ENCODE assay signal across 8 cellular contexts in the genomic region with DNA sequence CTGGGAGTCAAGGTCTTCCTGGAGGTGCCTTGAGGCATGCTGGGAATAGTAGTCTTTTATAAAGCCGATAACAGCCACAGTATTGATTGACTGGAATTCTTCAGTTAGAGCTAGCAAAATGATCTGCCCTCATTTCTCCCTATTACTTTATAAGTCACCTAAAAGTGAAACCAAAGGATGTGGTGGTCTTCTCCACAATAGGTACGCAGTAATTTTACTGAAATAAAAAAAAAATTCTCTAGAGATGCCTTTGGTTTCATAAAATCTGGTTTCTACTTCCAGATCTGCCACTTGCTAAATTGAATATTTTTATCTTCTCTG. TPM values are rescaled to one million over a fixed set of nuclear protein-coding genes. Genes with fewer than 3 reads are reported as not detected.
DNase-seq lines count a peak whose midpoint lies in the region; ATAC-seq, FAIRE-seq and TF ChIP-seq lines count a peak whose summit lies in the region.

No MANE protein-coding gene starts in this region.

- H3K36me3 Mint-ChIP-seq in activated CD4-positive, alpha-beta T cell treated with anti-CD3 and anti-CD28 coated beads for 36 hours (ENCODE audit: low read depth), result peaks cover 20% of the 10 kb centered on the region
- peaks cover 20% of the 10 kb centered on the region for H3K36me3 Mint-ChIP-seq in activated naive CD8-positive, alpha-beta T cell treated with anti-CD3 and anti-CD28 coated beads for 36 hours

- TF ChIP-seq POLR2A in suprapubic skin (IDR thresholded peaks at IDR 0.05), result no peak

- POLR2A ChIA-PET in activated CD4-positive, alpha-beta T cell treated with anti-CD3 and anti-CD28 coated beads for 36 hours (lab: Charles Lee), result interaction anchor here (0.6 kb wide), 2 partner anchors 14 to 79 kb away, joined by 3 read pairs; no protein-coding TSS in a partner anchor

- CTCF ChIA-PET in activated CD4-positive, alpha-beta T cell treated with anti-CD3 and anti-CD28 coated beads for 36 hours (lab: Charles Lee), result interaction anchor here (0.7 to 1.8 kb wide), 4 partner anchors 22 to 482 kb away, joined by 3 to 4 read pairs (median 4); no protein-coding TSS in a partner anchor

- H3K27me3 ChIP-seq in suprapubic skin, result no peaks in the 10 kb centered on the region

- H3K36me3 ChIP-seq in kidney (ENCODE audit: control insufficient read depth in 1 of 2, insufficient read depth in 2 of 2, low read length in 2 of 2) (no peaks in the 10 kb centered on the region), suprapubic skin (no peaks in the 10 kb centered on the region)

- DNase-seq in activated CD4-positive, alpha-beta T cell treated with anti-CD3 and anti-CD28 coated beads for 36 hours, result no peak
- no peak for DNase-seq in activated CD4-positive, alpha-beta T cell treated with anti-CD3 and anti-CD28 coated beads, Interleukin-2, amount 50 U/mL, for 4 hours
- no peak for DNase-seq in activated naive CD8-positive, alpha-beta T cell treated with anti-CD3 and anti-CD28 coated beads for 36 hours
- DNase-seq in kidney, result no peak
- no peak for DNase-seq in suprapubic skin (ENCODE audit: low spot score in 2 of 2)
- no peak for DNase-seq in NCI-H345 (lab: John Stamatoyannopoulos, UW)
- no peak for DNase-seq in DMS79 treated with DMSO at 0.1 percent for 48 hours (lab: John Stamatoyannopoulos, UW)

- no peak for ATAC-seq in activated CD4-positive, alpha-beta T cell treated with anti-CD3 and anti-CD28 coated beads for 36 hours
- no peak for ATAC-seq in HG03354 (IDR thresholded peaks at IDR 0.05; ENCODE audit: poor library complexity, severe bottlenecking, unreplicated experiment)

- peak overlapping the region in 1 of 2 donors; percentile 99 for H3K27ac ChIP-seq in kidney (ENCODE audit: low read depth in 2 of 2, low read length in 2 of 2)
- H3K27ac ChIP-seq in suprapubic skin, result peak overlapping the region; percentile 98

- no peak for TF ChIP-seq CTCF in kidney (IDR thresholded peaks at IDR 0.05; ENCODE audit: borderline replicate concordance, extremely low read depth, insufficient read depth)
- no peak for TF ChIP-seq CTCF in suprapubic skin (IDR thresholded peaks at IDR 0.05)

- peak overlapping the region in 1 of 2 donors; percentile 95 for H3K9ac ChIP-seq in kidney (ENCODE audit: low read length in 2 of 2)

- peak overlapping the region; percentile 96 for H3K27ac Mint-ChIP-seq in activated CD4-positive, alpha-beta T cell treated with anti-CD3 and anti-CD28 coated beads for 36 hours
- peak overlapping the region; percentile 94 for H3K27ac Mint-ChIP-seq in activated naive CD8-positive, alpha-beta T cell treated with anti-CD3 and anti-CD28 coated beads for 36 hours

- peaks cover 6% of the 10 kb centered on the region for H3K9me3 Mint-ChIP-seq in activated CD4-positive, alpha-beta T cell treated with anti-CD3 and anti-CD28 coated beads for 36 hours (ENCODE audit: low read depth)
- peaks cover 1% of the 10 kb centered on the region for H3K9me3 Mint-ChIP-seq in activated naive CD8-positive, alpha-beta T cell treated with anti-CD3 and anti-CD28 coated beads for 36 hours

- H3K9me3 ChIP-seq in kidney (ENCODE audit: control insufficient read depth in 1 of 2, low read length in 2 of 2) (no peaks in the 10 kb centered on the region), suprapubic skin (no peaks in the 10 kb centered on the region)

- H3K27me3 Mint-ChIP-seq in activated CD4-positive, alpha-beta T cell treated with anti-CD3 and anti-CD28 coated beads for 36 hours, result peaks cover 3% of the 10 kb centered on the region
- peaks cover 5% of the 10 kb centered on the region for H3K27me3 Mint-ChIP-seq in activated naive CD8-positive, alpha-beta T cell treated with anti-CD3 and anti-CD28 coated beads for 36 hours

- WGBS in suprapubic skin, result 5% methylated on average over 2 of the region's 2 CpGs

- H3K4me1 Mint-ChIP-seq in activated CD4-positive, alpha-beta T cell treated with anti-CD3 and anti-CD28 coated beads for 36 hours, result peaks cover 23% of the 10 kb centered on the region
- peaks cover 27% of the 10 kb centered on the region for H3K4me1 Mint-ChIP-seq in activated naive CD8-positive, alpha-beta T cell treated with anti-CD3 and anti-CD28 coated beads for 36 hours

- intact Hi-C loops in activated CD4-positive, alpha-beta T cell treated with anti-CD3 and anti-CD28 coated beads for 36 hours (cut with DNase I, micrococcal nuclease), result loop anchor here (1.0 to 5.0 kb wide), 14 partner anchors 51 to 1784 kb away; partner anchors contain the start of genes PARS2 (in 2 of the 2), TCEANC2 (in 2 of the 2), TMEM59 (in 2 of the 2) and YIPF1 (in 2 of the 2)
- intact Hi-C loops in kidney (cut with DNase I), result no loop called here

- peak overlapping the region; percentile 100 for H3K4me3 Mint-ChIP-seq in activated CD4-positive, alpha-beta T cell treated with anti-CD3 and anti-CD28 coated beads for 36 hours
- peak overlapping the region; percentile 92 for H3K4me3 Mint-ChIP-seq in activated naive CD8-positive, alpha-beta T cell treated with anti-CD3 and anti-CD28 coated beads for 36 hours

- no peaks in the 10 kb centered on the region for H3K4me1 ChIP-seq in kidney (ENCODE audit: control insufficient read depth in 1 of 2, insufficient read depth in 1 of 2, low read depth in 1 of 2, low read length in 2 of 2)
- H3K4me1 ChIP-seq in suprapubic skin, result peaks cover 13% of the 10 kb centered on the region

- H3K4me3 ChIP-seq in kidney (ENCODE audit: low read length in 2 of 2) (peak overlapping the region; percentile 62 to 88), suprapubic skin (peak overlapping the region; percentile 86)

- FAIRE-seq in kidney (lab: Jason Lieb, UNC), result no peak

- TF ChIP-seq EP300 in suprapubic skin (IDR thresholded peaks at IDR 0.05), result no peak

RNA-seq across cellular contexts. Expression of gene NDC1, which starts 0.5 kb away (rescaled TPM):
- total RNA-seq in activated CD4-positive, alpha-beta T cell treated with anti-CD3 and anti-CD28 coated beads for 36 hours, result 10 to 100 TPM; 31.2 to 38.5 TPM
- total RNA-seq in activated naive CD8-positive, alpha-beta T cell treated with anti-CD3 and anti-CD28 coated beads for 36 hours, result 10 to 100 TPM; 44.2 to 50.4 TPM
- 8.5 TPM for total RNA-seq in kidney
- polyA plus RNA-seq in kidney (ENCODE audit: insufficient read depth, low read depth, low replicate concordance), result 5.6 TPM
- total RNA-seq in suprapubic skin, result 10 to 100 TPM; 13.5 to 19.4 (median 15.1) TPM

RNA-seq across cellular contexts. Expression of gene YIPF1, which starts 51.0 kb away (rescaled TPM):
- total RNA-seq in activated CD4-positive, alpha-beta T cell treated with anti-CD3 and anti-CD28 coated beads for 36 hours, result 10 to 100 TPM; 19.0 to 24.4 TPM
- total RNA-seq in activated naive CD8-positive, alpha-beta T cell treated with anti-CD3 and anti-CD28 coated beads for 36 hours, result 10 to 100 TPM; 14.5 to 16.5 TPM
- total RNA-seq in kidney (33.3 TPM), suprapubic skin (10 to 100 TPM; 14.9 to 26.1 (median 23.5) TPM)
- polyA plus RNA-seq in kidney (ENCODE audit: insufficient read depth, low read depth, low replicate concordance), result 49.4 TPM

RNA-seq across cellular contexts. Expression of gene DIO1, which starts 55.4 kb away (rescaled TPM):
- total RNA-seq in activated CD4-positive, alpha-beta T cell treated with anti-CD3 and anti-CD28 coated beads for 36 hours, result not detected
- total RNA-seq in activated naive CD8-positive, alpha-beta T cell treated with anti-CD3 and anti-CD28 coated beads for 36 hours, result not detected
- total RNA-seq in kidney (2.9 TPM), suprapubic skin (not detected)
- polyA plus RNA-seq in kidney (ENCODE audit: insufficient read depth, low read depth, low replicate concordance), result 40.6 TPM
